In genomic region chr11:34178422-34178821, GRCh38 we compare ENCODE assay signal across 27 cellular contexts.
"Had no signal": no experiment of that assay in that cellular context is flagged by ENCODE, and none has a peak within 500 bp of the region (broad histone marks: within the 10 kb centered on the region; RNA-seq: fewer than 3 reads in every experiment).

No MANE protein-coding gene starts in this region.

- H3K27me3 Mint-ChIP-seq: stimulated activated memory B cell treated with anti-CD40 and anti-IgM and Interleukin-4, amounts not matched to agents 10 μg/mL and 1 μg/mL and 100 μg/mL, for 72 hours; stimulated activated naive CD8-positive, alpha-beta T cell treated with anti-CD3 and anti-CD28 coated beads, Interleukin-15, Interleukin-2, amounts not matched to agents 100 ng/mL and 50 ng/mL, for 24 hours had no signal

- H3K79me2 ChIP-seq: parathyroid adenoma had no signal

- H3K4me3 ChIP-seq: colonic mucosa, esophagus muscularis mucosa, gastroesophageal sphincter, heart right ventricle, lower lobe of right lung, prostate gland, sigmoid colon, spleen, thoracic aorta, tibial nerve, upper lobe of left lung had no signal

- H3K27ac Mint-ChIP-seq: dendritic cell treated with granulocyte-macrophage colony-stimulating factor and Interleukin-4, amounts not matched to agents 40 ng/mL and 50 ng/mL, for 4 days; natural killer cell; stimulated activated memory B cell treated with anti-CD40 and anti-IgM and Interleukin-4, amounts not matched to agents 10 μg/mL and 1 μg/mL and 100 μg/mL, for 72 hours; stimulated activated naive CD8-positive, alpha-beta T cell treated with anti-CD3 and anti-CD28 coated beads, Interleukin-15, Interleukin-2, amounts not matched to agents 100 ng/mL and 50 ng/mL, for 24 hours had no signal

- H3K9ac ChIP-seq: parathyroid adenoma had no signal

- H3K27ac ChIP-seq: colonic mucosa, esophagus muscularis mucosa, foreskin keratinocyte, gastroesophageal sphincter, heart right ventricle, lower lobe of right lung, neutrophil, parathyroid adenoma, prostate gland, sigmoid colon, spleen, thoracic aorta, tibial nerve, upper lobe of left lung had no signal

- DNase-seq: colonic mucosa; effector memory CD4-positive, alpha-beta T cell; foreskin keratinocyte; glutamatergic neuron; heart right ventricle; left colon; left ventricle myocardium superior; lower lobe of right lung; natural killer cell; right cardiac atrium; sigmoid colon; spleen; stimulated activated CD4-positive, alpha-beta T cell treated with anti-CD3 and anti-CD28 coated beads, Interleukin-4, amount 100 ng/mL, for 4 hours; upper lobe of left lung had no signal

- H3K9me3 ChIP-seq: colonic mucosa, esophagus muscularis mucosa, gastroesophageal sphincter, heart right ventricle, lower lobe of right lung, neutrophil, prostate gland, sigmoid colon, spleen, thoracic aorta, tibial nerve, upper lobe of left lung had no signal

- H2AFZ ChIP-seq: parathyroid adenoma had no signal

- H3K4me1 ChIP-seq: colonic mucosa, parathyroid adenoma had no signal

- ATAC-seq: foreskin keratinocyte; gastroesophageal sphincter; heart right ventricle; left colon; left ventricle myocardium superior; lower lobe of right lung; natural killer cell; right cardiac atrium; stimulated activated memory B cell treated with anti-CD40 and anti-IgM and Interleukin-4, amounts not matched to agents 10 μg/mL and 1 μg/mL and 100 μg/mL, for 72 hours had no signal

- H3K36me3 Mint-ChIP-seq: natural killer cell; stimulated activated memory B cell treated with anti-CD40 and anti-IgM and Interleukin-4, amounts not matched to agents 10 μg/mL and 1 μg/mL and 100 μg/mL, for 72 hours had no signal

- FAIRE-seq: endothelial cell of umbilical vein, islet of Langerhans, urothelium cell line had no signal

- H3K27me3 ChIP-seq: colonic mucosa, esophagus muscularis mucosa, foreskin keratinocyte, gastroesophageal sphincter, sigmoid colon, tibial nerve, upper lobe of left lung had no signal

- H3K4me3 Mint-ChIP-seq: dendritic cell treated with granulocyte-macrophage colony-stimulating factor and Interleukin-4, amounts not matched to agents 40 ng/mL and 50 ng/mL, for 4 days; natural killer cell; stimulated activated memory B cell treated with anti-CD40 and anti-IgM and Interleukin-4, amounts not matched to agents 10 μg/mL and 1 μg/mL and 100 μg/mL, for 72 hours; stimulated activated naive CD8-positive, alpha-beta T cell treated with anti-CD3 and anti-CD28 coated beads, Interleukin-15, Interleukin-2, amounts not matched to agents 100 ng/mL and 50 ng/mL, for 24 hours had no signal

- H3K9me3 Mint-ChIP-seq: dendritic cell treated with granulocyte-macrophage colony-stimulating factor and Interleukin-4, amounts not matched to agents 40 ng/mL and 50 ng/mL, for 4 days; natural killer cell; stimulated activated memory B cell treated with anti-CD40 and anti-IgM and Interleukin-4, amounts not matched to agents 10 μg/mL and 1 μg/mL and 100 μg/mL, for 72 hours; stimulated activated naive CD8-positive, alpha-beta T cell treated with anti-CD3 and anti-CD28 coated beads, Interleukin-15, Interleukin-2, amounts not matched to agents 100 ng/mL and 50 ng/mL, for 24 hours had no signal

- H3K36me3 ChIP-seq: colonic mucosa, esophagus muscularis mucosa, gastroesophageal sphincter, heart right ventricle, lower lobe of right lung, neutrophil, prostate gland, sigmoid colon, spleen, thoracic aorta, tibial nerve, upper lobe of left lung had no signal
